Comparison of ENCODE assay signal across 11 cellular contexts in genomic region chr4:173448919-173449641, GRCh38. TPM values are rescaled to one million over a fixed set of nuclear protein-coding genes. Genes with fewer than 3 reads are reported as not detected.
DNase-seq lines count a peak whose midpoint lies in the region; ATAC-seq and TF ChIP-seq lines count a peak whose summit lies in the region.
"Had no signal": no experiment of that assay in that cellular context is flagged by ENCODE, and none has a peak within 500 bp of the region (broad histone marks: within the 10 kb centered on the region; RNA-seq: fewer than 3 reads in every experiment).

No MANE protein-coding gene starts in this region.

- H3F3A ChIP-seq in smooth muscle cell (ENCODE audit: low read depth) = no peaks in the 10 kb centered on the region

- H3K9ac ChIP-seq in stomach smooth muscle (ENCODE audit: low read length in 2 of 2) = no peak overlapping the region
- no peak overlapping the region for H3K9ac ChIP-seq in smooth muscle cell (ENCODE audit: low read depth)

- no peaks in the 10 kb centered on the region for H3K27me3 ChIP-seq in stomach smooth muscle (ENCODE audit: control insufficient read depth in 1 of 2, insufficient read depth in 2 of 2, low read length in 2 of 2)
- H3K27me3 ChIP-seq in tibial artery = no peaks in the 10 kb centered on the region
- no peaks in the 10 kb centered on the region for H3K27me3 ChIP-seq in smooth muscle cell (ENCODE audit: low read depth)

- H3K9me3 ChIP-seq in stomach smooth muscle (ENCODE audit: control insufficient read depth in 2 of 2, low read length in 2 of 2) (no peaks in the 10 kb centered on the region), tibial artery (no peaks in the 10 kb centered on the region), smooth muscle cell (replicated peaks; ENCODE audit: low read depth) (no peaks in the 10 kb centered on the region)

- peak overlapping the region; percentile 67 for H3K27ac ChIP-seq in angular gyrus (ENCODE audit: low read depth, low read length)
- H3K27ac ChIP-seq in stomach smooth muscle (ENCODE audit: low read length) = peak overlapping the region; percentile 41
- no peak overlapping the region for H3K27ac ChIP-seq in tibial artery
- H3K27ac ChIP-seq in smooth muscle cell (ENCODE audit: low read depth) = no peak overlapping the region

- ATAC-seq in GM19468 (IDR thresholded peaks at IDR 0.05; ENCODE audit: extremely low read depth, unreplicated experiment) (peak; percentile 38), HG03432 (IDR thresholded peaks at IDR 0.05; ENCODE audit: unreplicated experiment) (peak; percentile 73)
- ATAC-seq: esophagus mucosa had no signal

- H3K36me3 ChIP-seq in stomach smooth muscle (ENCODE audit: control insufficient read depth in 2 of 2, insufficient read depth in 2 of 2, low read length in 2 of 2) = peaks cover 5 to 6% of the 10 kb centered on the region in 2 donors
- no peaks in the 10 kb centered on the region for H3K36me3 ChIP-seq in tibial artery
- no peaks in the 10 kb centered on the region for H3K36me3 ChIP-seq in smooth muscle cell (ENCODE audit: low read depth)

- H3K4me3 ChIP-seq in stomach smooth muscle (ENCODE audit: low read length in 2 of 2) (peak overlapping the region in 1 of 2 donors; percentile 49), tibial artery (no peak overlapping the region), smooth muscle cell (no peak overlapping the region)

- H4K20me1 ChIP-seq in smooth muscle cell (ENCODE audit: low read depth) = no peaks in the 10 kb centered on the region

- no peak for TF ChIP-seq CTCF in tibial artery (IDR thresholded peaks at IDR 0.05)
- TF ChIP-seq CTCF in smooth muscle cell (IDR thresholded peaks at IDR 0.05; ENCODE audit: borderline replicate concordance, insufficient read depth, poor library complexity, severe bottlenecking) = no peak

- intact Hi-C loops in tibial artery (cut with DNase I; ENCODE audit: low total_unique reads) = no loop called here

- DNase-seq in tibial artery = no peak
- no peak for DNase-seq in smooth muscle cell (lab: John Stamatoyannopoulos, UW; ENCODE audit: unreplicated experiment)
- no peak for DNase-seq in HuH-7 (ENCODE audit: low spot score)
- DNase-seq: NCI-H526; stimulated activated naive CD4-positive, alpha-beta T cell treated with Interleukin-2 at 50 U/mL for 16 hours had no signal

- H2AFZ ChIP-seq in smooth muscle cell (ENCODE audit: low read depth) = no peak overlapping the region

- no peak overlapping the region for H3K4me2 ChIP-seq in smooth muscle cell

- H3K79me2 ChIP-seq in smooth muscle cell (ENCODE audit: low read depth) = no peaks in the 10 kb centered on the region

- H3K4me1 ChIP-seq in stomach smooth muscle (ENCODE audit: control insufficient read depth, insufficient read depth, low read length) = peaks cover 16% of the 10 kb centered on the region
- H3K4me1 ChIP-seq in tibial artery = peaks cover 0 to 24% (median 15%) of the 10 kb centered on the region in 4 donors
- H3K4me1 ChIP-seq in smooth muscle cell (ENCODE audit: low read depth) = no peaks in the 10 kb centered on the region

- 26% methylated on average over 6 of the region's 6 CpGs for WGBS in smooth muscle cell (ENCODE audit: low lambda C conversion rate)

RNA-seq across cellular contexts. Expression of gene SCRG1, which starts 50.2 kb away (rescaled TPM):
- 3.1 and 5.2 TPM in 2 replicates for total RNA-seq in smooth muscle cell
- polyA plus RNA-seq in smooth muscle cell = 8.9 and 18.5 TPM in 2 replicates
- total RNA-seq: activated CD8-positive, alpha-beta memory T cell treated with anti-CD3 and anti-CD28 coated beads for 36 hours had no signal

Comparison
In these comparisons a context has a peak if more than half of its experiments do, and no peak if none do; other contexts are left out.
1. H3K27ac ChIP-seq: peak in angular gyrus (single experiment) and stomach smooth muscle (single experiment); none in tibial artery (0 of 2) and smooth muscle cell (single experiment).